In genomic region chr1:56719171-56719570, GRCh38 we compare ENCODE assay signal across 17 cellular contexts.
DNase-seq lines count a peak whose midpoint lies in the region; ATAC-seq, FAIRE-seq and TF ChIP-seq lines count a peak whose summit lies in the region.
"Had no signal": no experiment of that assay in that cellular context is flagged by ENCODE, and none has a peak within 500 bp of the region (broad histone marks: within the 10 kb centered on the region; RNA-seq: fewer than 3 reads in every experiment).

No MANE protein-coding gene starts in this region.

- H3K4me1 ChIP-seq in left ventricle myocardium inferior (peaks cover 6% of the 10 kb centered on the region), body of pancreas (no peaks in the 10 kb centered on the region)
- H3K4me1 ChIP-seq: BE2C, HAP-1 had no signal

- H3K27ac ChIP-seq in left ventricle myocardium inferior (replicated peaks): no peak overlapping the region
- H3K27ac ChIP-seq in body of pancreas: no peak overlapping the region
- H3K27ac ChIP-seq: GM23248 had no signal

- H3K4me3 ChIP-seq in left ventricle myocardium inferior (no peak overlapping the region), body of pancreas (no peak overlapping the region)
- H3K4me3 ChIP-seq: GM12878, GM23248, HAP-1 had no signal

- H3K27me3 ChIP-seq in left ventricle myocardium inferior (ENCODE audit: low read depth) (no peaks in the 10 kb centered on the region), body of pancreas (no peaks in the 10 kb centered on the region)
- H3K27me3 ChIP-seq: BE2C had no signal

- peak; percentile 34 for ATAC-seq in left ventricle myocardium superior
- no peak for ATAC-seq in body of pancreas
- ATAC-seq: GM12878, HepG2 had no signal

- WGBS in body of pancreas, 2 donors: 67 to 69% methylated on average over 1 of the region's 1 CpG

- intact Hi-C loops in left ventricle myocardium superior (cut with micrococcal nuclease) (loop anchor here (10.0 kb wide), 1 partner anchor 1434 kb away; no protein-coding TSS in a partner anchor), left ventricle myocardium inferior (cut with micrococcal nuclease) (no loop called here), body of pancreas (cut with DNase I) (no loop called here)

- peak; percentile 25 for FAIRE-seq in RCC 7860 (lab: Jason Lieb, UNC)
- FAIRE-seq: GM12878, GM19239, HepG2 had no signal

- H3K36me3 ChIP-seq in left ventricle myocardium inferior (no peaks in the 10 kb centered on the region), body of pancreas (replicated peaks in 1 of 2; ENCODE audit: insufficient read depth in 1 of 2, low read depth in 2 of 2) (no peaks in the 10 kb centered on the region)
- H3K36me3 ChIP-seq: BE2C, HAP-1 had no signal

- no peak for DNase-seq in left ventricle myocardium superior
- DNase-seq in left ventricle myocardium inferior: no peak
- no peak for DNase-seq in RCC 7860 (ENCODE audit: low spot score)
- DNase-seq in myocyte (ENCODE audit: low read depth): peak; percentile 2
- DNase-seq in DMS114 treated with DMSO at 0.1 percent for 48 hours (lab: John Stamatoyannopoulos, UW; ENCODE audit: unreplicated experiment): no peak
- DNase-seq in body of pancreas: no peak
- no peak for DNase-seq in NCI-H69 (lab: John Stamatoyannopoulos, UW)
- DNase-seq: BE2C; CD4-positive, CD25-positive, alpha-beta regulatory T cell; CD8-positive, alpha-beta memory T cell; COR-L47; DMS79 treated with DMSO at 0.1 percent for 48 hours; GM23248 had no signal

- TF ChIP-seq POLR2A in body of pancreas (IDR thresholded peaks at IDR 0.05): no peak

- no peak for TF ChIP-seq CTCF in left ventricle myocardium inferior (IDR thresholded peaks at IDR 0.05; ENCODE audit: borderline replicate concordance)
- no peak for TF ChIP-seq CTCF in body of pancreas (IDR thresholded peaks at IDR 0.05)

- H3K9me3 ChIP-seq in left ventricle myocardium inferior (replicated peaks): no peaks in the 10 kb centered on the region
- H3K9me3 ChIP-seq in body of pancreas: no peaks in the 10 kb centered on the region
- H3K9me3 ChIP-seq: BE2C, HAP-1 had no signal
